In the genomic region with DNA sequence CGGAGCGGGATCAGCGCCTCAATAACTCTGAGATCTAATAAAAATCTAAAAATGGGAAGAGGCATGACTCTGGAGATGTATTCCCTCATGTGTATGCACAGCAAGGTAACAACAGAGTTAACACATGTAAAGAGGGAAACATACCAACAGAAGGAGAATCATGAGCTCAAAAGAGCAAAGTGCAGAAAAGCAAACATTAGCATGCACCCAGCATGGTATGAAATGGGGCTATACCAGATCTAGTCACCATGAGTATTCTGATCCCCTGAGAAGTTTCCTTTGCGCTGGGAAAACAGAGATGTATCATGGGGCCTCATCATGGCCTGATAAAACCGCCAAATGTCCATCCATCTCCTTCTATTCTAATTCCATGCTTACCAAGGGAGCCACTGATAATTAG, we compare ENCODE assay signal across 2 cellular contexts.
TF ChIP-seq lines count a peak whose summit lies in the region.

No MANE protein-coding gene starts in this region.

TF ChIP-seq in GM23338, 12 proteins besides CTCF, POLR2A, EP300 and RAD21 (continued from another document):
- TF ChIP-seq EZH2phosphoT487 (IDR thresholded peaks at IDR 0.05; ENCODE audit: unreplicated experiment) (no peak), STAT1 (IDR thresholded peaks at IDR 0.05; ENCODE audit: unreplicated experiment) (no peak)
TF ChIP-seq in GM23338: peak in this region for 0.

TF ChIP-seq in HepG2, 621 proteins besides CTCF, POLR2A, EP300 and RAD21 (continued from another document and continues in another):
- TF ChIP-seq, protein P1, sequence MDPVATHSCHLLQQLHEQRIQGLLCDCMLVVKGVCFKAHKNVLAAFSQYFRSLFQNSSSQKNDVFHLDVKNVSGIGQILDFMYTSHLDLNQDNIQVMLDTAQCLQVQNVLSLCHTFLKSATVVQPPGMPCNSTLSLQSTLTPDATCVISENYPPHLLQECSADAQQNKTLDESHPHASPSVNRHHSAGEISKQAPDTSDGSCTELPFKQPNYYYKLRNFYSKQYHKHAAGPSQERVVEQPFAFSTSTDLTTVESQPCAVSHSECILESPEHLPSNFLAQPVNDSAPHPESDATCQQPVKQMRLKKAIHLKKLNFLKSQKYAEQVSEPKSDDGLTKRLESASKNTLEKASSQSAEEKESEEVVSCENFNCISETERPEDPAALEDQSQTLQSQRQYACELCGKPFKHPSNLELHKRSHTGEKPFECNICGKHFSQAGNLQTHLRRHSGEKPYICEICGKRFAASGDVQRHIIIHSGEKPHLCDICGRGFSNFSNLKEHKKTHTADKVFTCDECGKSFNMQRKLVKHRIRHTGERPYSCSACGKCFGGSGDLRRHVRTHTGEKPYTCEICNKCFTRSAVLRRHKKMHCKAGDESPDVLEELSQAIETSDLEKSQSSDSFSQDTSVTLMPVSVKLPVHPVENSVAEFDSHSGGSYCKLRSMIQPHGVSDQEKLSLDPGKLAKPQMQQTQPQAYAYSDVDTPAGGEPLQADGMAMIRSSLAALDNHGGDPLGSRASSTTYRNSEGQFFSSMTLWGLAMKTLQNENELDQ (CRISPR knock-in tag; IDR thresholded peaks at IDR 0.05; ENCODE audit: borderline replicate concordance) = no peak
- TF ChIP-seq, protein P2, sequence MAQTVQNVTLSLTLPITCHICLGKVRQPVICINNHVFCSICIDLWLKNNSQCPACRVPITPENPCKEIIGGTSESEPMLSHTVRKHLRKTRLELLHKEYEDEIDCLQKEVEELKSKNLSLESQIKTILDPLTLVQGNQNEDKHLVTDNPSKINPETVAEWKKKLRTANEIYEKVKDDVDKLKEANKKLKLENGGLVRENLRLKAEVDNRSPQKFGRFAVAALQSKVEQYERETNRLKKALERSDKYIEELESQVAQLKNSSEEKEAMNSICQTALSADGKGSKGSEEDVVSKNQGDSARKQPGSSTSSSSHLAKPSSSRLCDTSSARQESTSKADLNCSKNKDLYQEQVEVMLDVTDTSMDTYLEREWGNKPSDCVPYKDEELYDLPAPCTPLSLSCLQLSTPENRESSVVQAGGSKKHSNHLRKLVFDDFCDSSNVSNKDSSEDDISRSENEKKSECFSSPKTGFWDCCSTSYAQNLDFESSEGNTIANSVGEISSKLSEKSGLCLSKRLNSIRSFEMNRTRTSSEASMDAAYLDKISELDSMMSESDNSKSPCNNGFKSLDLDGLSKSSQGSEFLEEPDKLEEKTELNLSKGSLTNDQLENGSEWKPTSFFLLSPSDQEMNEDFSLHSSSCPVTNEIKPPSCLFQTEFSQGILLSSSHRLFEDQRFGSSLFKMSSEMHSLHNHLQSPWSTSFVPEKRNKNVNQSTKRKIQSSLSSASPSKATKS (CRISPR knock-in tag; IDR thresholded peaks at IDR 0.05) = no peak
- TF ChIP-seq HDAC6 (IDR thresholded peaks at IDR 0.05; ENCODE audit: low read depth, low read length) (no peak), ZNF598 (CRISPR knock-in tag; IDR thresholded peaks at IDR 0.05; ENCODE audit: borderline replicate concordance) (no peak), ELF3 (CRISPR knock-in tag; IDR thresholded peaks at IDR 0.05) (no peak), ZEB1 (IDR thresholded peaks at IDR 0.05; ENCODE audit: insufficient replicate concordance, low read depth) (no peak), ZSCAN12 (CRISPR knock-in tag; IDR thresholded peaks at IDR 0.05) (no peak), PHF8 (CRISPR knock-in tag; IDR thresholded peaks at IDR 0.05) (no peak), CHD4 (IDR thresholded peaks at IDR 0.05; ENCODE audit: borderline replicate concordance, low read length) (no peak), POGZ (CRISPR knock-in tag; IDR thresholded peaks at IDR 0.05) (peak; percentile 82), SRSF1 (optimal IDR thresholded peaks at IDR 0.05; ENCODE audit: low read depth, low read length) (no peak), CREB1 (IDR thresholded peaks at IDR 0.05) (no peak), CREB1 (CRISPR knock-in tag; IDR thresholded peaks at IDR 0.05) (no peak), SRSF4 (IDR thresholded peaks at IDR 0.05; ENCODE audit: low read depth, low read length, poor library complexity, severe bottlenecking) (no peak), MED1 (CRISPR knock-in tag; IDR thresholded peaks at IDR 0.05) (no peak), BORCS8-MEF2B (CRISPR knock-in tag; IDR thresholded peaks at IDR 0.05) (no peak), GTF2F1 (IDR thresholded peaks at IDR 0.05; ENCODE audit: low read length) (no peak), GATAD1 (CRISPR knock-in tag; IDR thresholded peaks at IDR 0.05) (no peak), ZNF614 (CRISPR knock-in tag; IDR thresholded peaks at IDR 0.05; ENCODE audit: borderline replicate concordance) (peak; percentile 72; the same call in 1 of the 2 replicates), THAP11 (CRISPR knock-in tag; IDR thresholded peaks at IDR 0.05) (no peak)
- TF ChIP-seq, protein P3, sequence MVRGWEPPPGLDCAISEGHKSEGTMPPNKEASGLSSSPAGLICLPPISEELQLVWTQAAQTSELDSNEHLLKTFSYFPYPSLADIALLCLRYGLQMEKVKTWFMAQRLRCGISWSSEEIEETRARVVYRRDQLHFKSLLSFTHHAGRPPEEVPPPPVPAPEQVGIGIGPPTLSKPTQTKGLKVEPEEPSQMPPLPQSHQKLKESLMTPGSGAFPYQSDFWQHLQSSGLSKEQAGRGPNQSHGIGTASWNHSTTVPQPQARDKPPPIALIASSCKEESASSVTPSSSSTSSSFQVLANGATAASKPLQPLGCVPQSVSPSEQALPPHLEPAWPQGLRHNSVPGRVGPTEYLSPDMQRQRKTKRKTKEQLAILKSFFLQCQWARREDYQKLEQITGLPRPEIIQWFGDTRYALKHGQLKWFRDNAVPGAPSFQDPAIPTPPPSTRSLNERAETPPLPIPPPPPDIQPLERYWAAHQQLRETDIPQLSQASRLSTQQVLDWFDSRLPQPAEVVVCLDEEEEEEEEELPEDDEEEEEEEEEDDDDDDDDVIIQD (CRISPR knock-in tag; IDR thresholded peaks at IDR 0.05; ENCODE audit: low read depth) = peak; percentile 66; the same call in 1 of the 2 replicates
- TF ChIP-seq, protein P4, sequence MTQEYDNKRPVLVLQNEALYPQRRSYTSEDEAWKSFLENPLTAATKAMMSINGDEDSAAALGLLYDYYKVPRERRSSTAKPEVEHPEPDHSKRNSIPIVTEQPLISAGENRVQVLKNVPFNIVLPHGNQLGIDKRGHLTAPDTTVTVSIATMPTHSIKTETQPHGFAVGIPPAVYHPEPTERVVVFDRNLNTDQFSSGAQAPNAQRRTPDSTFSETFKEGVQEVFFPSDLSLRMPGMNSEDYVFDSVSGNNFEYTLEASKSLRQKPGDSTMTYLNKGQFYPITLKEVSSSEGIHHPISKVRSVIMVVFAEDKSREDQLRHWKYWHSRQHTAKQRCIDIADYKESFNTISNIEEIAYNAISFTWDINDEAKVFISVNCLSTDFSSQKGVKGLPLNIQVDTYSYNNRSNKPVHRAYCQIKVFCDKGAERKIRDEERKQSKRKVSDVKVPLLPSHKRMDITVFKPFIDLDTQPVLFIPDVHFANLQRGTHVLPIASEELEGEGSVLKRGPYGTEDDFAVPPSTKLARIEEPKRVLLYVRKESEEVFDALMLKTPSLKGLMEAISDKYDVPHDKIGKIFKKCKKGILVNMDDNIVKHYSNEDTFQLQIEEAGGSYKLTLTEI (CRISPR knock-in tag; conservative IDR thresholded peaks at IDR 0.05) = no peak
- TF ChIP-seq, protein P5, sequence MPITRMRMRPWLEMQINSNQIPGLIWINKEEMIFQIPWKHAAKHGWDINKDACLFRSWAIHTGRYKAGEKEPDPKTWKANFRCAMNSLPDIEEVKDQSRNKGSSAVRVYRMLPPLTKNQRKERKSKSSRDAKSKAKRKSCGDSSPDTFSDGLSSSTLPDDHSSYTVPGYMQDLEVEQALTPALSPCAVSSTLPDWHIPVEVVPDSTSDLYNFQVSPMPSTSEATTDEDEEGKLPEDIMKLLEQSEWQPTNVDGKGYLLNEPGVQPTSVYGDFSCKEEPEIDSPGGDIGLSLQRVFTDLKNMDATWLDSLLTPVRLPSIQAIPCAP (CRISPR knock-in tag; IDR thresholded peaks at IDR 0.05; ENCODE audit: low read depth) = no peak
- TF ChIP-seq, protein P6, sequence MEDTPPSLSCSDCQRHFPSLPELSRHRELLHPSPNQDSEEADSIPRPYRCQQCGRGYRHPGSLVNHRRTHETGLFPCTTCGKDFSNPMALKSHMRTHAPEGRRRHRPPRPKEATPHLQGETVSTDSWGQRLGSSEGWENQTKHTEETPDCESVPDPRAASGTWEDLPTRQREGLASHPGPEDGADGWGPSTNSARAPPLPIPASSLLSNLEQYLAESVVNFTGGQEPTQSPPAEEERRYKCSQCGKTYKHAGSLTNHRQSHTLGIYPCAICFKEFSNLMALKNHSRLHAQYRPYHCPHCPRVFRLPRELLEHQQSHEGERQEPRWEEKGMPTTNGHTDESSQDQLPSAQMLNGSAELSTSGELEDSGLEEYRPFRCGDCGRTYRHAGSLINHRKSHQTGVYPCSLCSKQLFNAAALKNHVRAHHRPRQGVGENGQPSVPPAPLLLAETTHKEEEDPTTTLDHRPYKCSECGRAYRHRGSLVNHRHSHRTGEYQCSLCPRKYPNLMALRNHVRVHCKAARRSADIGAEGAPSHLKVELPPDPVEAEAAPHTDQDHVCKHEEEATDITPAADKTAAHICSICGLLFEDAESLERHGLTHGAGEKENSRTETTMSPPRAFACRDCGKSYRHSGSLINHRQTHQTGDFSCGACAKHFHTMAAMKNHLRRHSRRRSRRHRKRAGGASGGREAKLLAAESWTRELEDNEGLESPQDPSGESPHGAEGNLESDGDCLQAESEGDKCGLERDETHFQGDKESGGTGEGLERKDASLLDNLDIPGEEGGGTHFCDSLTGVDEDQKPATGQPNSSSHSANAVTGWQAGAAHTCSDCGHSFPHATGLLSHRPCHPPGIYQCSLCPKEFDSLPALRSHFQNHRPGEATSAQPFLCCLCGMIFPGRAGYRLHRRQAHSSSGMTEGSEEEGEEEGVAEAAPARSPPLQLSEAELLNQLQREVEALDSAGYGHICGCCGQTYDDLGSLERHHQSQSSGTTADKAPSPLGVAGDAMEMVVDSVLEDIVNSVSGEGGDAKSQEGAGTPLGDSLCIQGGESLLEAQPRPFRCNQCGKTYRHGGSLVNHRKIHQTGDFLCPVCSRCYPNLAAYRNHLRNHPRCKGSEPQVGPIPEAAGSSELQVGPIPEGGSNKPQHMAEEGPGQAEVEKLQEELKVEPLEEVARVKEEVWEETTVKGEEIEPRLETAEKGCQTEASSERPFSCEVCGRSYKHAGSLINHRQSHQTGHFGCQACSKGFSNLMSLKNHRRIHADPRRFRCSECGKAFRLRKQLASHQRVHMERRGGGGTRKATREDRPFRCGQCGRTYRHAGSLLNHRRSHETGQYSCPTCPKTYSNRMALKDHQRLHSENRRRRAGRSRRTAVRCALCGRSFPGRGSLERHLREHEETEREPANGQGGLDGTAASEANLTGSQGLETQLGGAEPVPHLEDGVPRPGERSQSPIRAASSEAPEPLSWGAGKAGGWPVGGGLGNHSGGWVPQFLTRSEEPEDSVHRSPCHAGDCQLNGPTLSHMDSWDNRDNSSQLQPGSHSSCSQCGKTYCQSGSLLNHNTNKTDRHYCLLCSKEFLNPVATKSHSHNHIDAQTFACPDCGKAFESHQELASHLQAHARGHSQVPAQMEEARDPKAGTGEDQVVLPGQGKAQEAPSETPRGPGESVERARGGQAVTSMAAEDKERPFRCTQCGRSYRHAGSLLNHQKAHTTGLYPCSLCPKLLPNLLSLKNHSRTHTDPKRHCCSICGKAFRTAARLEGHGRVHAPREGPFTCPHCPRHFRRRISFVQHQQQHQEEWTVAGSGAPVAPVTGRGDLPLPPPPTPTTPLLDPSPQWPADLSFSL (CRISPR knock-in tag; IDR thresholded peaks at IDR 0.05) = no peak
- TF ChIP-seq, protein P7, sequence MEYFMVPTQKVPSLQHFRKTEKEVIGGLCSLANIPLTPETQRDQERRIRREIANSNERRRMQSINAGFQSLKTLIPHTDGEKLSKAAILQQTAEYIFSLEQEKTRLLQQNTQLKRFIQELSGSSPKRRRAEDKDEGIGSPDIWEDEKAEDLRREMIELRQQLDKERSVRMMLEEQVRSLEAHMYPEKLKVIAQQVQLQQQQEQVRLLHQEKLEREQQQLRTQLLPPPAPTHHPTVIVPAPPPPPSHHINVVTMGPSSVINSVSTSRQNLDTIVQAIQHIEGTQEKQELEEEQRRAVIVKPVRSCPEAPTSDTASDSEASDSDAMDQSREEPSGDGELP (IDR thresholded peaks at IDR 0.05; ENCODE audit: borderline replicate concordance, low read depth) = no peak
- TF ChIP-seq, protein P8, sequence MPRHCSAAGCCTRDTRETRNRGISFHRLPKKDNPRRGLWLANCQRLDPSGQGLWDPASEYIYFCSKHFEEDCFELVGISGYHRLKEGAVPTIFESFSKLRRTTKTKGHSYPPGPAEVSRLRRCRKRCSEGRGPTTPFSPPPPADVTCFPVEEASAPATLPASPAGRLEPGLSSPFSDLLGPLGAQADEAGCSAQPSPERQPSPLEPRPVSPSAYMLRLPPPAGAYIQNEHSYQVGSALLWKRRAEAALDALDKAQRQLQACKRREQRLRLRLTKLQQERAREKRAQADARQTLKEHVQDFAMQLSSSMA (CRISPR knock-in tag; IDR thresholded peaks at IDR 0.05) = no peak
- TF ChIP-seq, protein P9, sequence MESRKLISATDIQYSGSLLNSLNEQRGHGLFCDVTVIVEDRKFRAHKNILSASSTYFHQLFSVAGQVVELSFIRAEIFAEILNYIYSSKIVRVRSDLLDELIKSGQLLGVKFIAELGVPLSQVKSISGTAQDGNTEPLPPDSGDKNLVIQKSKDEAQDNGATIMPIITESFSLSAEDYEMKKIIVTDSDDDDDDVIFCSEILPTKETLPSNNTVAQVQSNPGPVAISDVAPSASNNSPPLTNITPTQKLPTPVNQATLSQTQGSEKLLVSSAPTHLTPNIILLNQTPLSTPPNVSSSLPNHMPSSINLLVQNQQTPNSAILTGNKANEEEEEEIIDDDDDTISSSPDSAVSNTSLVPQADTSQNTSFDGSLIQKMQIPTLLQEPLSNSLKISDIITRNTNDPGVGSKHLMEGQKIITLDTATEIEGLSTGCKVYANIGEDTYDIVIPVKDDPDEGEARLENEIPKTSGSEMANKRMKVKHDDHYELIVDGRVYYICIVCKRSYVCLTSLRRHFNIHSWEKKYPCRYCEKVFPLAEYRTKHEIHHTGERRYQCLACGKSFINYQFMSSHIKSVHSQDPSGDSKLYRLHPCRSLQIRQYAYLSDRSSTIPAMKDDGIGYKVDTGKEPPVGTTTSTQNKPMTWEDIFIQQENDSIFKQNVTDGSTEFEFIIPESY (CRISPR knock-in tag; IDR thresholded peaks at IDR 0.05) = peak; percentile 75
- TF ChIP-seq, protein P10, sequence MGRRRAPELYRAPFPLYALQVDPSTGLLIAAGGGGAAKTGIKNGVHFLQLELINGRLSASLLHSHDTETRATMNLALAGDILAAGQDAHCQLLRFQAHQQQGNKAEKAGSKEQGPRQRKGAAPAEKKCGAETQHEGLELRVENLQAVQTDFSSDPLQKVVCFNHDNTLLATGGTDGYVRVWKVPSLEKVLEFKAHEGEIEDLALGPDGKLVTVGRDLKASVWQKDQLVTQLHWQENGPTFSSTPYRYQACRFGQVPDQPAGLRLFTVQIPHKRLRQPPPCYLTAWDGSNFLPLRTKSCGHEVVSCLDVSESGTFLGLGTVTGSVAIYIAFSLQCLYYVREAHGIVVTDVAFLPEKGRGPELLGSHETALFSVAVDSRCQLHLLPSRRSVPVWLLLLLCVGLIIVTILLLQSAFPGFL (CRISPR knock-in tag; IDR thresholded peaks at IDR 0.05) = no peak
- TF ChIP-seq, protein P11, sequence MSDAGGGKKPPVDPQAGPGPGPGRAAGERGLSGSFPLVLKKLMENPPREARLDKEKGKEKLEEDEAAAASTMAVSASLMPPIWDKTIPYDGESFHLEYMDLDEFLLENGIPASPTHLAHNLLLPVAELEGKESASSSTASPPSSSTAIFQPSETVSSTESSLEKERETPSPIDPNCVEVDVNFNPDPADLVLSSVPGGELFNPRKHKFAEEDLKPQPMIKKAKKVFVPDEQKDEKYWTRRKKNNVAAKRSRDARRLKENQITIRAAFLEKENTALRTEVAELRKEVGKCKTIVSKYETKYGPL (CRISPR knock-in tag; IDR thresholded peaks at IDR 0.05) = no peak
